Comparison of ENCODE assay signal across 17 cellular contexts in genomic region chr2:196702641-196703040, GRCh38.
"Had no signal": no experiment of that assay in that cellular context is flagged by ENCODE, and none has a peak within 500 bp of the region (broad histone marks: within the 10 kb centered on the region; RNA-seq: fewer than 3 reads in every experiment).

No MANE protein-coding gene starts in this region.

- H3K4me2 ChIP-seq: hepatocyte had no signal

- H3K36me3 ChIP-seq: esophagus muscularis mucosa, ovary, upper lobe of right lung had no signal

- H3K27ac ChIP-seq: esophagus muscularis mucosa, hepatocyte, ovary, testis, upper lobe of right lung, VCaP had no signal

- DNase-seq: activated CD4-positive, alpha-beta memory T cell treated with anti-CD3 and anti-CD28 coated beads for 36 hours; activated CD8-positive, alpha-beta memory T cell treated with anti-CD3 and anti-CD28 coated beads, Interleukin-2, amount 50 U/mL, for 4 hours; activated naive CD8-positive, alpha-beta T cell treated with anti-CD3 and anti-CD28 coated beads, Interleukin-2, amount 10 ng/mL, durations not matched to agents 7 days and 5 days; activated T-cell treated with anti-CD3 and anti-CD28 coated beads, Interleukin-2, amount 50 U/mL, for 72 hours; nephron progenitor cell; ovary; stimulated activated CD4-positive, alpha-beta T cell treated with anti-CD3 and anti-CD28 coated beads, Interleukin-15, amount 100 ng/mL, for 24 hours; stimulated activated CD4-positive, alpha-beta T cell treated with anti-CD3 and anti-CD28 coated beads, Interleukin-4, amount 100 ng/mL, for 24 hours; T-cell; T1000; testis; upper lobe of right lung had no signal

- H3K9me3 Mint-ChIP-seq: activated CD4-positive, alpha-beta memory T cell treated with anti-CD3 and anti-CD28 coated beads for 36 hours; stimulated activated naive CD8-positive, alpha-beta T cell treated with anti-CD3 and anti-CD28 coated beads, Interleukin-15, Interleukin-2, amounts not matched to agents 100 ng/mL and 50 ng/mL, for 24 hours; T-cell had no signal

- H3K4me3 Mint-ChIP-seq: activated CD4-positive, alpha-beta memory T cell treated with anti-CD3 and anti-CD28 coated beads for 36 hours; activated naive CD8-positive, alpha-beta T cell treated with anti-CD3 and anti-CD28 coated beads, Interleukin-2, amount 10 ng/mL, durations not matched to agents 7 days and 5 days; activated T-cell treated with anti-CD3 and anti-CD28 coated beads, Interleukin-2, amount 50 U/mL, for 72 hours; nephron progenitor cell; stimulated activated naive CD8-positive, alpha-beta T cell treated with anti-CD3 and anti-CD28 coated beads, Interleukin-15, Interleukin-2, amounts not matched to agents 100 ng/mL and 50 ng/mL, for 24 hours; T-cell had no signal

- H3K4me1 ChIP-seq: esophagus muscularis mucosa, testis, upper lobe of right lung had no signal

- H3K79me2 ChIP-seq: hepatocyte had no signal

- H3K27ac Mint-ChIP-seq: activated CD4-positive, alpha-beta memory T cell treated with anti-CD3 and anti-CD28 coated beads for 36 hours; activated naive CD8-positive, alpha-beta T cell treated with anti-CD3 and anti-CD28 coated beads, Interleukin-2, amount 10 ng/mL, durations not matched to agents 7 days and 5 days; activated T-cell treated with anti-CD3 and anti-CD28 coated beads, Interleukin-2, amount 50 U/mL, for 72 hours; stimulated activated naive CD8-positive, alpha-beta T cell treated with anti-CD3 and anti-CD28 coated beads, Interleukin-15, Interleukin-2, amounts not matched to agents 100 ng/mL and 50 ng/mL, for 24 hours; T-cell had no signal

- H3K4me3 ChIP-seq: esophagus muscularis mucosa, hepatocyte, lung, ovary, testis, upper lobe of right lung had no signal

- H3K27me3 ChIP-seq: esophagus muscularis mucosa, hepatocyte, ovary, testis, upper lobe of right lung had no signal

- H3K9me3 ChIP-seq: esophagus muscularis mucosa, ovary, testis, upper lobe of right lung had no signal

- H3K36me3 Mint-ChIP-seq: activated CD4-positive, alpha-beta memory T cell treated with anti-CD3 and anti-CD28 coated beads for 36 hours; T-cell had no signal

- H3K4me1 Mint-ChIP-seq: nephron progenitor cell, T-cell had no signal

- H3K27me3 Mint-ChIP-seq: activated CD4-positive, alpha-beta memory T cell treated with anti-CD3 and anti-CD28 coated beads for 36 hours; activated naive CD8-positive, alpha-beta T cell treated with anti-CD3 and anti-CD28 coated beads, Interleukin-2, amount 10 ng/mL, durations not matched to agents 7 days and 5 days; stimulated activated naive CD8-positive, alpha-beta T cell treated with anti-CD3 and anti-CD28 coated beads, Interleukin-15, Interleukin-2, amounts not matched to agents 100 ng/mL and 50 ng/mL, for 24 hours; T-cell had no signal

- H2AFZ ChIP-seq: hepatocyte had no signal

- ATAC-seq: activated T-cell treated with anti-CD3 and anti-CD28 coated beads, Interleukin-2, amount 50 U/mL, for 72 hours; T-cell; upper lobe of right lung had no signal
